19 cellular contexts compared by ENCODE assay signal in genomic region chr12:124639407-124639806, GRCh38.
DNase-seq lines count a peak whose midpoint lies in the region; ATAC-seq, FAIRE-seq and TF ChIP-seq lines count a peak whose summit lies in the region.
"Had no signal": no experiment of that assay in that cellular context is flagged by ENCODE, and none has a peak within 500 bp of the region (broad histone marks: within the 10 kb centered on the region; RNA-seq: fewer than 3 reads in every experiment).

No MANE protein-coding gene starts in this region.

- no peak overlapping the region for H3K4me3 ChIP-seq in keratinocyte (ENCODE audit: control insufficient read depth in 2 of 3, extremely low read depth in 1 of 3, insufficient read depth in 2 of 3, low read depth in 1 of 3, low read length in 3 of 3)
- no peak overlapping the region for H3K4me3 ChIP-seq in uterus
- H3K4me3 ChIP-seq: BLaER1 had no signal

- POLR2A ChIA-PET in RWPE1 (lab: Yijun Ruan, JAX; ENCODE audit: low non-redundant PET), result no interaction called here

- no peak overlapping the region for H3K9ac ChIP-seq in keratinocyte (ENCODE audit: control insufficient read depth, extremely low read depth, insufficient read depth, low read length)
- H3K9ac ChIP-seq: BLaER1 had no signal

- dilution Hi-C loops in keratinocyte (cut with MboI; ENCODE audit: extremely low pct_ligation_motif_present, low sequenced_read_pairs), result no loop called here

- no peak for TF ChIP-seq POLR2A in uterus (IDR thresholded peaks at IDR 0.05)

- no peaks in the 10 kb centered on the region for H3K79me2 ChIP-seq in keratinocyte (ENCODE audit: control insufficient read depth, insufficient read depth, low read length)

- peak overlapping the region; percentile 96 for H3K27ac ChIP-seq in RWPE1
- H3K27ac ChIP-seq in keratinocyte (ENCODE audit: control insufficient read depth, insufficient read depth, low read length), result peak overlapping the region; percentile 4
- H3K27ac ChIP-seq in uterus, result peak overlapping the region; percentile 25 to 39
- H3K27ac ChIP-seq: BLaER1 had no signal

- no peaks in the 10 kb centered on the region for H3K9me1 ChIP-seq in keratinocyte (ENCODE audit: control insufficient read depth, extremely low read depth, insufficient read depth, low read length)

- H3K4me1 ChIP-seq in keratinocyte (ENCODE audit: control insufficient read depth, extremely low read depth, insufficient read depth, low read length), result peaks cover 37% of the 10 kb centered on the region
- H3K4me1 ChIP-seq in uterus, result no peaks in the 10 kb centered on the region

- H4K20me1 ChIP-seq in keratinocyte (ENCODE audit: control insufficient read depth, extremely low read depth, insufficient read depth, low read length), result no peaks in the 10 kb centered on the region
- H4K20me1 ChIP-seq: BLaER1 had no signal

- H3K27me3 ChIP-seq in keratinocyte (ENCODE audit: control insufficient read depth, extremely low read depth, insufficient read depth, low read length) (no peaks in the 10 kb centered on the region), uterus (no peaks in the 10 kb centered on the region)
- H3K27me3 ChIP-seq: BLaER1 had no signal

- ATAC-seq in T-helper 17 cell (no peak), Right ventricle myocardium superior (ENCODE audit: poor library complexity) (no peak)

- H3K4me3 Mint-ChIP-seq in T-helper 17 cell, result no peak overlapping the region

- DNase-seq in NCI-H446 treated with DMSO at 0.1 percent for 48 hours (lab: John Stamatoyannopoulos, UW) (peak; percentile 68), NCI-H446 (lab: John Stamatoyannopoulos, UW) (no peak), RWPE1 (ENCODE audit: low spot score) (no peak), keratinocyte (ENCODE audit: low read depth, low spot score) (no peak), uterus (no peak), T-helper 17 cell (no peak), NCI-H2196 treated with DMSO at 0.1 percent for 48 hours (lab: John Stamatoyannopoulos, UW; ENCODE audit: unreplicated experiment) (no peak), Right ventricle myocardium superior (no peak)
- DNase-seq: 8988T, GF-D8, NCI-H1930, NCI-H2171, NCI-H510A treated with DMSO at 0.1 percent for 48 hours, NCI-H82, SHP77 had no signal

- H3K36me3 ChIP-seq in keratinocyte (ENCODE audit: control insufficient read depth in 2 of 2, extremely low read depth in 1 of 2, insufficient read depth in 2 of 2, low read length in 2 of 2) (no peaks in the 10 kb centered on the region), uterus (no peaks in the 10 kb centered on the region)
- H3K36me3 ChIP-seq: BLaER1 had no signal

- TF ChIP-seq CTCF in RWPE1 (conservative IDR thresholded peaks at IDR 0.05; ENCODE audit: low read depth) (no peak), keratinocyte (optimal IDR thresholded peaks at IDR 0.05 in 1 of 3, IDR thresholded peaks at IDR 0.05 in 1 of 3, conservative IDR thresholded peaks at IDR 0.05 in 1 of 3; ENCODE audit: extremely low read depth in 1 of 3, insufficient read depth in 2 of 3, low read length in 3 of 3) (no peak), uterus (IDR thresholded peaks at IDR 0.05) (no peak)

- intact Hi-C loops in uterus (cut with DNase I; ENCODE audit: low total_unique reads), result no loop called here
- intact Hi-C loops in Right ventricle myocardium superior (cut with DNase I), result no loop called here

- peaks cover 7% of the 10 kb centered on the region for H3K9me3 ChIP-seq in keratinocyte (ENCODE audit: control insufficient read depth, low read depth, low read length)
- no peaks in the 10 kb centered on the region for H3K9me3 ChIP-seq in uterus
- H3K9me3 ChIP-seq in T-helper 17 cell (ENCODE audit: control insufficient read depth, low read length, poor library complexity, severe bottlenecking), result no peaks in the 10 kb centered on the region
- H3K9me3 ChIP-seq: BLaER1 had no signal

- H3K4me1 Mint-ChIP-seq in T-helper 17 cell, result peaks cover 4% of the 10 kb centered on the region

- FAIRE-seq in keratinocyte (lab: Jason Lieb, UNC), result no peak
- FAIRE-seq: GM12891, GM18507, H1 had no signal

- H3K4me2 ChIP-seq in keratinocyte (ENCODE audit: control insufficient read depth, extremely low read depth, insufficient read depth, low read depth, low read length), result peak overlapping the region; percentile 52
- H3K4me2 ChIP-seq: BLaER1 had no signal

- peaks cover 6% of the 10 kb centered on the region for H3K36me3 Mint-ChIP-seq in T-helper 17 cell (ENCODE audit: low read depth)

- no peak overlapping the region for H3K27ac Mint-ChIP-seq in T-helper 17 cell

- peaks cover 22% of the 10 kb centered on the region for H3K27me3 Mint-ChIP-seq in T-helper 17 cell

- no peak overlapping the region for H2AFZ ChIP-seq in keratinocyte (ENCODE audit: control insufficient read depth, low read length)

- CTCF ChIA-PET in RWPE1 (lab: Yijun Ruan, JAX), result no interaction called here

Comparison
In these comparisons a context has a peak if more than half of its experiments do, and no peak if none do; other contexts are left out.
1. H3K27ac ChIP-seq: peak in every context shown above with its lines; median percentile 96 in RWPE1; 32 in uterus; 4 in keratinocyte.